Comparison of ENCODE assay signal across 10 cellular contexts in genomic region chr7:140902305-140902953, GRCh38.
A peak's percentile ranks its signal among the peaks of the same experiment; 100 is the strongest.
DNase-seq lines count a peak whose midpoint lies in the region; ATAC-seq lines count a peak whose summit lies in the region.
"Had no signal": no experiment of that assay in that cellular context is flagged by ENCODE, and none has a peak within 500 bp of the region (broad histone marks: within the 10 kb centered on the region; RNA-seq: fewer than 3 reads in every experiment).

No MANE protein-coding gene starts in this region.

- no peak for DNase-seq in memory B cell (ENCODE audit: low spot score in 2 of 2)
- DNase-seq in islet precursor cell, result no peak
- DNase-seq in dedifferentiated amniotic fluid mesenchymal stem cell (ENCODE audit: extremely low spot score), result no peak
- no peak for DNase-seq in GM19238 (ENCODE audit: insufficient read length, low spot score)
- DNase-seq: dorsolateral prefrontal cortex, Karpas-422, Peyer's patch had no signal

- peak overlapping the region; percentile 41 for H3K4me3 Mint-ChIP-seq in memory B cell

- peak overlapping the region; percentile 78 for H3K27ac Mint-ChIP-seq in memory B cell

- no peaks in the 10 kb centered on the region for H3K27me3 Mint-ChIP-seq in memory B cell

- peaks cover 12% of the 10 kb centered on the region for H3K36me3 Mint-ChIP-seq in memory B cell

- ATAC-seq in GM18909 (IDR thresholded peaks at IDR 0.05; ENCODE audit: poor library complexity, unreplicated experiment) (peak; percentile 85), GM21723 (IDR thresholded peaks at IDR 0.05; ENCODE audit: unreplicated experiment) (peak; percentile 83), HG03460 (IDR thresholded peaks at IDR 0.05; ENCODE audit: unreplicated experiment) (peak; percentile 74), memory B cell (ENCODE audit: low read depth) (peak; percentile 56)

- peaks cover 2% of the 10 kb centered on the region for H3K9me3 Mint-ChIP-seq in memory B cell

- peaks cover 32% of the 10 kb centered on the region for H3K4me1 Mint-ChIP-seq in memory B cell
